18 cellular contexts compared by ENCODE assay signal in the genomic region with DNA sequence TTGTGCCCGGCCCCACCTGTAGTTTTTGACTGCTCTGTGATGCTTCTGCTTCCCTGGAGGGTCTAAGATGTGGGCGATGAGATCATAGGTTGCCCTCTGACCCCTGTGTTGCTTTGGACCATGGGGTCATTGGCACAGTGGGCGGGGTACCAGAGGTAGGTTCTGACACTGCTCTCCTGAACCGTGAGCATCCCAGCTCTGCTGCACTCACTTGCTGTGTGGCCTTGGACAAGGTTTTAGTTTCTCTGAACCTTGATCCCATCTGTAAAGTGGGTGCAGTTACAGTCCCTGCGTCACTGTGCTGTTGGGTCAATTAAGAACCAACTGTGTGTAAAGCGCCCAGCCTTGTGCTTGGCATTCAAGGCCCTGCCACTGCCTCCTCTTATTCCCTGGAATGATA.
"Had no signal": no experiment of that assay in that cellular context is flagged by ENCODE, and none has a peak within 500 bp of the region (broad histone marks: within the 10 kb centered on the region; RNA-seq: fewer than 3 reads in every experiment).

No MANE protein-coding gene starts in this region.

- H3K4me3 Mint-ChIP-seq: activated CD8-positive, alpha-beta memory T cell treated with anti-CD3 and anti-CD28 coated beads, Interleukin-2, amount 10 ng/mL, durations not matched to agents 7 days and 5 days; activated naive CD8-positive, alpha-beta T cell treated with anti-CD3 and anti-CD28 coated beads, Interleukin-2, amount 10 ng/mL, durations not matched to agents 7 days and 5 days; activated T-cell treated with anti-CD3 and anti-CD28 coated beads, Interleukin-2, amount 50 U/mL, for 24 hours; T-helper 2 cell treated with Interferon-gamma antibody and Interleukin-4, amounts not matched to agents 5 μg/mL and 100 μg/mL, for 36 hours had no signal

- ATAC-seq: activated CD8-positive, alpha-beta memory T cell treated with anti-CD3 and anti-CD28 coated beads, Interleukin-2, amount 10 ng/mL, durations not matched to agents 7 days and 5 days; left ventricle myocardium superior; pancreas had no signal

- H3K9me3 Mint-ChIP-seq: activated naive CD8-positive, alpha-beta T cell treated with anti-CD3 and anti-CD28 coated beads, Interleukin-2, amount 10 ng/mL, durations not matched to agents 7 days and 5 days; activated T-cell treated with anti-CD3 and anti-CD28 coated beads, Interleukin-2, amount 50 U/mL, for 24 hours; T-helper 2 cell treated with Interferon-gamma antibody and Interleukin-4, amounts not matched to agents 5 μg/mL and 100 μg/mL, for 36 hours had no signal

- H3K27ac ChIP-seq: dorsolateral prefrontal cortex, esophagus muscularis mucosa, pancreas, skin epidermis, transverse colon had no signal

- H3K9me3 ChIP-seq: esophagus muscularis mucosa, pancreas, transverse colon had no signal

- H3K27ac Mint-ChIP-seq: activated CD8-positive, alpha-beta memory T cell treated with anti-CD3 and anti-CD28 coated beads, Interleukin-2, amount 10 ng/mL, durations not matched to agents 7 days and 5 days; T-helper 2 cell treated with Interferon-gamma antibody and Interleukin-4, amounts not matched to agents 5 μg/mL and 100 μg/mL, for 36 hours had no signal

- H3K27me3 ChIP-seq: dorsolateral prefrontal cortex, esophagus muscularis mucosa, pancreas, transverse colon had no signal

- H3K36me3 Mint-ChIP-seq: activated CD8-positive, alpha-beta memory T cell treated with anti-CD3 and anti-CD28 coated beads, Interleukin-2, amount 10 ng/mL, durations not matched to agents 7 days and 5 days; activated naive CD8-positive, alpha-beta T cell treated with anti-CD3 and anti-CD28 coated beads, Interleukin-2, amount 10 ng/mL, durations not matched to agents 7 days and 5 days had no signal

- H3K4me3 ChIP-seq: dorsolateral prefrontal cortex, esophagus muscularis mucosa, pancreas, skin epidermis, transverse colon had no signal

- H3K36me3 ChIP-seq: transverse colon had no signal

- DNase-seq: activated CD4-positive, alpha-beta T cell treated with anti-CD3 and anti-CD28 coated beads for 1 hour; activated CD4-positive, alpha-beta T cell treated with anti-CD3 and anti-CD28 coated beads, Interleukin-2, amount 50 U/mL, for 48 hours; activated CD8-positive, alpha-beta memory T cell treated with anti-CD3 and anti-CD28 coated beads, Interleukin-2, amount 10 ng/mL, durations not matched to agents 7 days and 5 days; activated gamma-delta T cell treated with Interleukin-2 at 50 U/mL for 16 hours; activated naive CD8-positive, alpha-beta T cell treated with anti-CD3 and anti-CD28 coated beads, Interleukin-2, amount 10 ng/mL, durations not matched to agents 7 days and 5 days; activated T-cell treated with anti-CD3 and anti-CD28 coated beads, Interleukin-2, amount 50 U/mL, for 24 hours; anterior cingulate cortex; dorsolateral prefrontal cortex; left ventricle myocardium superior; mesendoderm; pancreas; retina; substantia nigra; SW 1271; transverse colon had no signal

- H3K27me3 Mint-ChIP-seq: activated CD8-positive, alpha-beta memory T cell treated with anti-CD3 and anti-CD28 coated beads, Interleukin-2, amount 10 ng/mL, durations not matched to agents 7 days and 5 days; activated naive CD8-positive, alpha-beta T cell treated with anti-CD3 and anti-CD28 coated beads, Interleukin-2, amount 10 ng/mL, durations not matched to agents 7 days and 5 days; activated T-cell treated with anti-CD3 and anti-CD28 coated beads, Interleukin-2, amount 50 U/mL, for 24 hours had no signal
